In genomic region chr7:140592957-140593356, GRCh38 we compare ENCODE assay signal across 19 cellular contexts. TPM values are rescaled to one million over a fixed set of nuclear protein-coding genes. Genes with fewer than 3 reads are reported as not detected.
DNase-seq lines count a peak whose midpoint lies in the region; ATAC-seq and TF ChIP-seq lines count a peak whose summit lies in the region.
"Had no signal": no experiment of that assay in that cellular context is flagged by ENCODE, and none has a peak within 500 bp of the region (broad histone marks: within the 10 kb centered on the region; RNA-seq: fewer than 3 reads in every experiment).

No MANE protein-coding gene starts in this region.

- no peak for TF ChIP-seq CTCF in lower lobe of right lung (IDR thresholded peaks at IDR 0.05)

- no peak overlapping the region for H3K27ac ChIP-seq in lower lobe of right lung
- H3K27ac ChIP-seq: suprapubic skin had no signal

- H3K27me3 ChIP-seq in lower lobe of right lung (ENCODE audit: low read depth) = no peaks in the 10 kb centered on the region
- H3K27me3 ChIP-seq: suprapubic skin had no signal

- H3K36me3 ChIP-seq in lower lobe of right lung = no peaks in the 10 kb centered on the region
- H3K36me3 ChIP-seq: HAP-1, suprapubic skin had no signal

- DNase-seq in mesenteric fat pad (ENCODE audit: low spot score) (peak; percentile 26), NCI-H2227 treated with DMSO at 0.1 percent for 48 hours (lab: John Stamatoyannopoulos, UW) (no peak), DMS 273 treated with DMSO at 0.1 percent for 48 hours (lab: John Stamatoyannopoulos, UW) (no peak), lower lobe of right lung (no peak)
- DNase-seq: activated CD4-positive, alpha-beta T cell treated with anti-CD3 and anti-CD28 coated beads, Interleukin-2, amount 50 U/mL, for 1 hour; activated naive CD4-positive, alpha-beta T cell treated with Interleukin-2 at 50 U/mL for 16 hours; activated T-cell treated with anti-CD3 and anti-CD28 coated beads for 4 hours; aorta; effector CD4-positive, alpha-beta T cell; mammary epithelial cell; naive thymus-derived CD4-positive, alpha-beta T cell; NCI-H446 treated with DMSO at 0.1 percent for 48 hours had no signal

- H3K4me1 ChIP-seq in lower lobe of right lung = no peaks in the 10 kb centered on the region
- H3K4me1 ChIP-seq: suprapubic skin had no signal

- intact Hi-C loops in lower lobe of right lung (cut with DNase I) = no loop called here

- H3K4me3 ChIP-seq in lower lobe of right lung = no peak overlapping the region
- H3K4me3 ChIP-seq: HAP-1, suprapubic skin had no signal

- ATAC-seq in GM18907 (IDR thresholded peaks at IDR 0.05; ENCODE audit: unreplicated experiment) (peak; percentile 71), GM21786 (IDR thresholded peaks at IDR 0.05; ENCODE audit: unreplicated experiment) (peak; percentile 48), HG03571 (IDR thresholded peaks at IDR 0.05; ENCODE audit: unreplicated experiment) (peak; percentile 70), GM21529 (IDR thresholded peaks at IDR 0.05; ENCODE audit: unreplicated experiment) (no peak), lower lobe of right lung (no peak)
- ATAC-seq: naive thymus-derived CD4-positive, alpha-beta T cell; Right ventricle myocardium inferior had no signal

- no peaks in the 10 kb centered on the region for H3K9me3 ChIP-seq in lower lobe of right lung
- H3K9me3 ChIP-seq: HAP-1, suprapubic skin had no signal

RNA-seq across cellular contexts. Expression of gene DENND2A, which starts 47.7 kb away (rescaled TPM):
- total RNA-seq in mesenteric fat pad (24.6 TPM), lower lobe of right lung (19.0 TPM)
- total RNA-seq: naive thymus-derived CD4-positive, alpha-beta T cell had no signal

Comparison
In these comparisons a context has a peak if more than half of its experiments do, and no peak if none do; other contexts are left out.
1. ATAC-seq: peak in GM18907 (single experiment), GM21786 (single experiment) and HG03571 (single experiment); none in GM21529 (single experiment) and lower lobe of right lung (0 of 2).